ENCODE assay signal across 12 cellular contexts in genomic region chr14:91269076-91269991, GRCh38. TPM values are rescaled to one million over a fixed set of nuclear protein-coding genes. Genes with fewer than 3 reads are reported as not detected.
A peak's percentile ranks its signal among the peaks of the same experiment; 100 is the strongest.
DNase-seq lines count a peak whose midpoint lies in the region; ATAC-seq and TF ChIP-seq lines count a peak whose summit lies in the region.
"Had no signal": no experiment of that assay in that cellular context is flagged by ENCODE, and none has a peak within 500 bp of the region (broad histone marks: within the 10 kb centered on the region; RNA-seq: fewer than 3 reads in every experiment).

No MANE protein-coding gene starts in this region.

- no peaks in the 10 kb centered on the region for H3K27me3 Mint-ChIP-seq in activated CD4-positive, alpha-beta memory T cell treated with anti-CD3 and anti-CD28 coated beads for 36 hours

- H3K9me3 Mint-ChIP-seq in activated CD4-positive, alpha-beta memory T cell treated with anti-CD3 and anti-CD28 coated beads for 36 hours: no peaks in the 10 kb centered on the region

- ATAC-seq in heart right ventricle (peak; percentile 39 to 82 (median 62)), sciatic nerve (peak; percentile 50), HG03457 (IDR thresholded peaks at IDR 0.05; ENCODE audit: unreplicated experiment) (no peak), SK-N-SH treated with all-trans-retinoic acid at 6 μM for 48 hours (no peak; the same call in 2 of the 3 replicates)

- H3K36me3 Mint-ChIP-seq in activated CD4-positive, alpha-beta memory T cell treated with anti-CD3 and anti-CD28 coated beads for 36 hours: peaks cover 14% of the 10 kb centered on the region

- CTCF ChIA-PET in activated CD4-positive, alpha-beta memory T cell treated with anti-CD3 and anti-CD28 coated beads for 36 hours (lab: Charles Lee): interaction anchor here (0.7 to 1.7 kb wide), 4 partner anchors 15 to 92 kb away, joined by 3 to 6 read pairs (median 4); no protein-coding TSS in a partner anchor

- H3K27me3 ChIP-seq in heart right ventricle: peaks cover 0 to 11% (median 0%) of the 10 kb centered on the region in 7 donors

- TF ChIP-seq CTCF in heart right ventricle (IDR thresholded peaks at IDR 0.05): no peak

- H3K4me1 ChIP-seq in heart right ventricle: peaks cover 4 to 18% (median 12%) of the 10 kb centered on the region in 9 donors

- H3K36me3 ChIP-seq in heart right ventricle: peaks cover 0 to 30% (median 0%) of the 10 kb centered on the region in 9 donors
- H3K36me3 ChIP-seq: thoracic aorta had no signal

- peak overlapping the region in 8 of 10 donors; percentile 7 to 47 (median 32) for H3K4me3 ChIP-seq in heart right ventricle
- H3K4me3 ChIP-seq: thoracic aorta had no signal

- H3K27ac Mint-ChIP-seq in activated CD4-positive, alpha-beta memory T cell treated with anti-CD3 and anti-CD28 coated beads for 36 hours: peak overlapping the region; percentile 43

- intact Hi-C loops in activated CD4-positive, alpha-beta memory T cell treated with anti-CD3 and anti-CD28 coated beads for 36 hours (cut with micrococcal nuclease): no loop called here
- intact Hi-C loops in heart right ventricle (cut with DNase I): no loop called here
- intact Hi-C loops in sciatic nerve (cut with DNase I): no loop called here

- POLR2A ChIA-PET in activated CD4-positive, alpha-beta memory T cell treated with anti-CD3 and anti-CD28 coated beads for 36 hours (lab: Charles Lee): no interaction called here

- DNase-seq in NCI-H82 (lab: John Stamatoyannopoulos, UW) (peak; percentile 23), NCI-H82 treated with DMSO at 0.1 percent for 48 hours (lab: John Stamatoyannopoulos, UW; ENCODE audit: unreplicated experiment) (no peak), heart right ventricle (peak in 1 of 2 donors; percentile 35), sciatic nerve (ENCODE audit: low spot score) (no peak), NOMO-1 treated with dmso at 0.1 percent for 144 hours (lab: John Stamatoyannopoulos, UW; ENCODE audit: unreplicated experiment) (no peak)
- DNase-seq in activated CD4-positive, alpha-beta memory T cell treated with anti-CD3 and anti-CD28 coated beads for 36 hours: no peak
- DNase-seq: 8988T, H7, NCI-H146 had no signal

- H3K4me3 Mint-ChIP-seq in activated CD4-positive, alpha-beta memory T cell treated with anti-CD3 and anti-CD28 coated beads for 36 hours: no peak overlapping the region

- no peaks in the 10 kb centered on the region for H3K9me3 ChIP-seq in heart right ventricle
- H3K9me3 ChIP-seq: thoracic aorta had no signal

- H3K27ac ChIP-seq in heart right ventricle: peak overlapping the region in 2 of 10 donors; percentile 15 to 36
- H3K27ac ChIP-seq: thoracic aorta had no signal

- H3K4me1 Mint-ChIP-seq in activated CD4-positive, alpha-beta memory T cell treated with anti-CD3 and anti-CD28 coated beads for 36 hours (ENCODE audit: low read depth): peaks cover 21% of the 10 kb centered on the region

- WGBS in heart right ventricle, 2 donors: 46 to 54% methylated on average over 24 of the region's 24 CpGs

TF ChIP-seq in SK-N-SH treated with all-trans-retinoic acid at 6 μM for 48 hours, 23 proteins besides CTCF, POLR2A, EP300 and RAD21:
- no peak for TF ChIP-seq ZNF565 (CRISPR knock-in tag; conservative IDR thresholded peaks at IDR 0.05; ENCODE audit: low read depth)
- no peak for TF ChIP-seq PATZ1 (CRISPR knock-in tag; IDR thresholded peaks at IDR 0.05; ENCODE audit: borderline replicate concordance)

RNA-seq across cellular contexts. Expression of gene GPR68, which starts 24.8 kb away (rescaled TPM):
- total RNA-seq in activated CD4-positive, alpha-beta memory T cell treated with anti-CD3 and anti-CD28 coated beads for 36 hours: 1 to 10 TPM; 6.5 to 6.9 TPM
- total RNA-seq in heart right ventricle: 1 to 10 TPM in 2 of 10 donors, under 1 TPM in 8; 0.13 to 2.4 (median 0.29) TPM
- polyA plus RNA-seq in heart right ventricle: under 1 TPM; 0.22 to 0.54 TPM
- 1.6 TPM for total RNA-seq in sciatic nerve

Comparison
In these comparisons a context has a peak if more than half of its experiments do, and no peak if none do; other contexts are left out.
1. ATAC-seq: peak in heart right ventricle (8 of 8) and sciatic nerve (single experiment); none in HG03457 (single experiment) and SK-N-SH treated with all-trans-retinoic acid at 6 μM for 48 hours (single experiment).